ENCODE assay signal across 1 cellular context in genomic region chr3:29144807-29145206, GRCh38.
TF ChIP-seq lines count a peak whose summit lies in the region.

No MANE protein-coding gene starts in this region.

TF ChIP-seq in SK-N-SH treated with all-trans-retinoic acid at 6 μM for 48 hours, 23 proteins besides CTCF, POLR2A, EP300 and RAD21 (continued from another document):
- TF ChIP-seq PPARA (CRISPR knock-in tag; IDR thresholded peaks at IDR 0.05; ENCODE audit: borderline replicate concordance): no peak
- TF ChIP-seq ZNF8 (CRISPR knock-in tag; IDR thresholded peaks at IDR 0.05): no peak
- no peak for TF ChIP-seq ARNTL (CRISPR knock-in tag; IDR thresholded peaks at IDR 0.05; ENCODE audit: borderline replicate concordance, low read depth)
- TF ChIP-seq TCF4 (CRISPR knock-in tag; IDR thresholded peaks at IDR 0.05; ENCODE audit: borderline replicate concordance): peak; percentile 66; the same call in 1 of the 2 replicates
